In the genomic region with DNA sequence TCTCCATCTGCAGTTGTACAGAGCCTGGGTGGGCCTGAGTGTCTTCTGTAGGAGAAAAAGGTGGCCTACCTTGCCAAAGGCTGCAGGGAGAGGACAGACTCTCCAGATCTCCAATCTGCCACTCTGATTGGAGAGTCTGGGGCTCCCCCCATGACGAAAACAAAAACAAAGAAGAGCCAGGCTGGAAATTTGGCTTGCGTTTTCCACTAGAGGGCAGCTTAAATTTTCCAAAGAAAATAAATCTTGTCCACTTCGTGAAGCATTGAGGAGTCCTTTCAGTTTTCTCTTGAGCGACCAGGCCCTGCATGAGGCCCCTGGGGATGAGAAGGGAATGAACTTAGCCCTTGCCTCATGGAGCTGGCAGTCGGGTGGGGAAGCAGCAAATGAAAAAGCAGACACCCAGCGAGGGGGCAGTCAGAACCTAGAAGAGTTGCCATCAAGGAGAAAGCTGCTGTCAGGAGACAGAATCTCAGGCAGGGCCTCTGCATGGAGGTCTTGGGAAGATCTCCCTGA, we compare ENCODE assay signal across 9 cellular contexts. TPM values are rescaled to one million over a fixed set of nuclear protein-coding genes. Genes with fewer than 3 reads are reported as not detected.
A peak's percentile ranks its signal among the peaks of the same experiment; 100 is the strongest.
DNase-seq lines count a peak whose midpoint lies in the region; ATAC-seq and TF ChIP-seq lines count a peak whose summit lies in the region.
"Had no signal": no experiment of that assay in that cellular context is flagged by ENCODE, and none has a peak within 500 bp of the region (broad histone marks: within the 10 kb centered on the region; RNA-seq: fewer than 3 reads in every experiment).

No MANE protein-coding gene starts in this region.

- H3K4me1 ChIP-seq in OCI-LY3 (ENCODE audit: low read length) (peaks cover 7% of the 10 kb centered on the region), body of pancreas (no peaks in the 10 kb centered on the region)

- peak overlapping the region; percentile 5; the same call in 1 of the 2 replicates for H3K4me3 ChIP-seq in OCI-LY3 (ENCODE audit: low read length)
- no peak overlapping the region for H3K4me3 ChIP-seq in body of pancreas
- H3K4me3 ChIP-seq: BLaER1 treated with 17β-estradiol and CSF1 and Interleukin-3, amounts not matched to agents 10 nM and 100 nM had no signal

- H4K20me1 ChIP-seq in OCI-LY3 (ENCODE audit: insufficient read depth, low read length), result no peaks in the 10 kb centered on the region
- H4K20me1 ChIP-seq: BLaER1 treated with 17β-estradiol and CSF1 and Interleukin-3, amounts not matched to agents 10 nM and 100 nM had no signal

- H3K27me3 ChIP-seq in OCI-LY3 (ENCODE audit: low read depth, low read length) (no peaks in the 10 kb centered on the region), body of pancreas (no peaks in the 10 kb centered on the region)
- H3K27me3 ChIP-seq: BLaER1 treated with 17β-estradiol and CSF1 and Interleukin-3, amounts not matched to agents 10 nM and 100 nM had no signal

- TF ChIP-seq POLR2A in body of pancreas (IDR thresholded peaks at IDR 0.05), result no peak

- 23 to 30% methylated on average over 6 of the region's 6 CpGs for WGBS in body of pancreas, 2 donors

- H3K36me3 ChIP-seq in OCI-LY3 (replicated peaks; ENCODE audit: low read depth, low read length), result no peaks in the 10 kb centered on the region
- H3K36me3 ChIP-seq in body of pancreas (replicated peaks in 1 of 2; ENCODE audit: insufficient read depth in 1 of 2, low read depth in 2 of 2), result no peaks in the 10 kb centered on the region
- H3K36me3 ChIP-seq: BLaER1 treated with 17β-estradiol and CSF1 and Interleukin-3, amounts not matched to agents 10 nM and 100 nM had no signal

- DNase-seq in NCI-H1092 treated with DMSO at 0.1 percent for 48 hours (lab: John Stamatoyannopoulos, UW), result peak; percentile 5
- DNase-seq in NCI-H1092 (lab: John Stamatoyannopoulos, UW), result no peak
- DNase-seq in epidermal melanocyte (ENCODE audit: insufficient read length, low spot score), result peak; percentile 46
- peak; percentile 32 for DNase-seq in renal cortical epithelial cell (ENCODE audit: low read depth)
- DNase-seq in body of pancreas, result no peak

- no peaks in the 10 kb centered on the region for H3K9me3 ChIP-seq in OCI-LY3 (ENCODE audit: insufficient read depth, low read length)
- no peaks in the 10 kb centered on the region for H3K9me3 ChIP-seq in body of pancreas
- H3K9me3 ChIP-seq: BLaER1 treated with 17β-estradiol and CSF1 and Interleukin-3, amounts not matched to agents 10 nM and 100 nM had no signal

- H3K4me2 ChIP-seq in OCI-LY3 (ENCODE audit: low read length), result peak overlapping the region; percentile 48
- H3K4me2 ChIP-seq: BLaER1 treated with 17β-estradiol and CSF1 and Interleukin-3, amounts not matched to agents 10 nM and 100 nM had no signal

- ATAC-seq in body of pancreas (no peak), HG02678 (IDR thresholded peaks at IDR 0.05; ENCODE audit: unreplicated experiment) (no peak), GM18498 (IDR thresholded peaks at IDR 0.05; ENCODE audit: unreplicated experiment) (no peak)

- peak; percentile 45 for TF ChIP-seq CTCF in OCI-LY3 (IDR thresholded peaks at IDR 0.05; ENCODE audit: low read depth, low read length)
- no peak for TF ChIP-seq CTCF in body of pancreas (IDR thresholded peaks at IDR 0.05)

- no peak overlapping the region for H3K27ac ChIP-seq in OCI-LY3 (ENCODE audit: low read length)
- no peak overlapping the region for H3K27ac ChIP-seq in body of pancreas
- H3K27ac ChIP-seq: BLaER1 treated with 17β-estradiol and CSF1 and Interleukin-3, amounts not matched to agents 10 nM and 100 nM had no signal

- intact Hi-C loops in body of pancreas (cut with DNase I), result no loop called here

- peak overlapping the region; percentile 51 for H2AFZ ChIP-seq in OCI-LY3 (ENCODE audit: low read depth, low read length)

- H3K79me2 ChIP-seq in OCI-LY3 (ENCODE audit: low read length), result no peaks in the 10 kb centered on the region

- H3K9ac ChIP-seq in OCI-LY3 (ENCODE audit: low read length), result no peak overlapping the region
- H3K9ac ChIP-seq: BLaER1 treated with 17β-estradiol and CSF1 and Interleukin-3, amounts not matched to agents 10 nM and 100 nM had no signal

RNA-seq across cellular contexts. Expression of gene SHCBP1, which starts 8.2 kb away (rescaled TPM):
- 0.85 and 8.7 TPM in 2 replicates for total RNA-seq in renal cortical epithelial cell
- total RNA-seq in body of pancreas, result under 1 TPM in 1 of 2 donors, not detected in 1; 0.26 TPM

RNA-seq across cellular contexts. Expression of gene VPS35, which starts 59.6 kb away (rescaled TPM):
- 195 and 215 TPM in 2 replicates for total RNA-seq in renal cortical epithelial cell
- total RNA-seq in body of pancreas, result 10 to 100 TPM; 14.5 to 40.5 TPM

Comparison
In these comparisons a context has a peak if more than half of its experiments do, and no peak if none do; other contexts are left out.
1. DNase-seq: peak in NCI-H1092 treated with DMSO at 0.1 percent for 48 hours (single experiment), epidermal melanocyte (single experiment) and renal cortical epithelial cell (single experiment); none in NCI-H1092 (single experiment) and body of pancreas (0 of 4).